Comparison of ENCODE assay signal across 7 cellular contexts in the genomic region with DNA sequence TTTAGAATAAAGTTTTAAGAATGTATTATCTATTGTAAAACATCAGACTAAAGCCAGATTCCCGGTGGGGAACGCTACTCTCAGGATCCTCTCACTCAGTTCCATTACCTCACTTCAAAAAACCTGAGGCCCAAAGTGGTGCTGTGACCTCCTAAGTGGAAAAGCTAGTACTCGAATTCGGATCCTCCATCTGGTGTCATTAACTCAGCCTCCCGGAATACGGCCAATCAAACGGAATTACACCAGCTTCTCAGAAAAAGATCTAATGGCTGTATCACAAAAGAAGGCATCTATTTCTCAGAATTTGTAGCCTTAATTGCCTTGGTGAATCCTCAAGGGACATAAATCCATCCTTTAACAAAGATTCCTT. TPM values are rescaled to one million over a fixed set of nuclear protein-coding genes. Genes with fewer than 3 reads are reported as not detected.
DNase-seq lines count a peak whose midpoint lies in the region; ATAC-seq and TF ChIP-seq lines count a peak whose summit lies in the region.

No MANE protein-coding gene starts in this region.

- DNase-seq in GM10266 (ENCODE audit: extremely low spot score): peak; percentile 11
- no peak for DNase-seq in LNCaP clone FGC (ENCODE audit: low read depth)
- DNase-seq in caudate nucleus (lab: John Stamatoyannopoulos, UW): peak in 7 of 61 donors; percentile 1 to 56 (median 18)
- peak; percentile 64 for DNase-seq in midbrain (lab: John Stamatoyannopoulos, UW)
- no peak for DNase-seq in aorta

- no peaks in the 10 kb centered on the region for H3K36me3 ChIP-seq in aorta (ENCODE audit: control insufficient read depth in 1 of 2, insufficient read depth in 2 of 2, low read length in 1 of 2)

- no peaks in the 10 kb centered on the region for H3K4me1 ChIP-seq in aorta (ENCODE audit: control insufficient read depth in 1 of 2, insufficient read depth in 2 of 2, low read length in 2 of 2)

- ATAC-seq in aorta (ENCODE audit: low FRiP score) (peak; percentile 2), GM21576 (IDR thresholded peaks at IDR 0.05; ENCODE audit: unreplicated experiment) (no peak), HG03469 (IDR thresholded peaks at IDR 0.05; ENCODE audit: unreplicated experiment) (no peak)

- peak overlapping the region; percentile 76 for H3K4me3 ChIP-seq in LNCaP clone FGC (ENCODE audit: low read depth, low read length)
- peak overlapping the region; percentile 71 to 90 for H3K4me3 ChIP-seq in aorta (ENCODE audit: low read length in 2 of 2)

- WGBS in aorta, 2 donors: 1 to 2% methylated on average over 7 of the region's 7 CpGs

- no peaks in the 10 kb centered on the region for H3K9me3 ChIP-seq in aorta (ENCODE audit: control insufficient read depth, low read length)

- H3K27me3 ChIP-seq in aorta (ENCODE audit: control insufficient read depth in 1 of 2, insufficient read depth in 2 of 2, low read length in 1 of 2): no peaks in the 10 kb centered on the region

- TF ChIP-seq CTCF in GM10266 (IDR thresholded peaks at IDR 0.05; ENCODE audit: control insufficient read depth, insufficient read depth, low read depth, missing control alignments): no peak
- TF ChIP-seq CTCF in LNCaP clone FGC (IDR thresholded peaks at IDR 0.05; ENCODE audit: control insufficient read depth, extremely low read depth, insufficient read depth): no peak

- H3K27ac ChIP-seq in caudate nucleus (ENCODE audit: low read depth, low read length) (peak overlapping the region; percentile 91), aorta (ENCODE audit: low read depth in 1 of 2, low read length in 2 of 2) (peak overlapping the region; percentile 3 to 95)

- intact Hi-C loops in aorta (cut with DNase I): no loop called here

RNA-seq across cellular contexts. Expression of a gene that starts 0.6 kb away (rescaled TPM):
- 10 to 100 TPM; 31.9 to 52.4 TPM for total RNA-seq in aorta
- 10 to 100 TPM; 10.0 to 89.6 TPM for polyA plus RNA-seq in aorta

RNA-seq across cellular contexts. Expression of a gene that starts 1.1 kb away (rescaled TPM):
- total RNA-seq in aorta: 10 to 100 TPM; 34.4 to 37.7 TPM
- 10 to 100 TPM; 29.7 to 36.9 TPM for polyA plus RNA-seq in aorta

Comparison
In these comparisons a context has a peak if more than half of its experiments do, and no peak if none do; other contexts are left out.
1. DNase-seq: peak in GM10266 (single experiment) and midbrain (single experiment); none in LNCaP clone FGC (single experiment) and aorta (0 of 2).